In genomic region chr21:21232320-21232719, GRCh38 we compare ENCODE assay signal across 8 cellular contexts.
A peak's percentile ranks its signal among the peaks of the same experiment; 100 is the strongest.
DNase-seq lines count a peak whose midpoint lies in the region; ATAC-seq, FAIRE-seq and TF ChIP-seq lines count a peak whose summit lies in the region.

No MANE protein-coding gene starts in this region.

- H3K27ac Mint-ChIP-seq in activated T-cell treated with anti-CD3 and anti-CD28 coated beads, Interleukin-2, amount 50 U/mL, for 24 hours = no peak overlapping the region

- no peak for TF ChIP-seq POLR2A in HepG2 (IDR thresholded peaks at IDR 0.05; ENCODE audit: insufficient read depth in 1 of 2, low read depth in 2 of 2, low read length in 2 of 2)

- TF ChIP-seq CTCF in liver (IDR thresholded peaks at IDR 0.05; ENCODE audit: low read depth, low read length, missing input control) = peak; percentile 68
- TF ChIP-seq CTCF in HepG2 (CRISPR knock-in tag; IDR thresholded peaks at IDR 0.05) = no peak
- TF ChIP-seq CTCF in foreskin fibroblast (IDR thresholded peaks at IDR 0.05; ENCODE audit: low read depth, low read length) = peak; percentile 37

- H3K27me3 ChIP-seq in liver (ENCODE audit: control insufficient read depth in 4 of 4, insufficient read depth in 4 of 4, low read length in 3 of 4) (no peaks in the 10 kb centered on the region), HepG2 (ENCODE audit: control insufficient read depth in 1 of 2, insufficient read depth in 2 of 2, low read length in 2 of 2) (no peaks in the 10 kb centered on the region)

- H2AFZ ChIP-seq in HepG2 (ENCODE audit: low read length) = no peak overlapping the region

- no TSS peak for BruUV-seq in HepG2 (replicated peaks; lab: Mats Ljungman, UMichigan)

- TF ChIP-seq EP300 in HepG2 (IDR thresholded peaks at IDR 0.05; ENCODE audit: low read depth in 2 of 2, low read length in 2 of 2) (no peak), HepG2 (CRISPR knock-in tag; IDR thresholded peaks at IDR 0.05; ENCODE audit: borderline replicate concordance) (no peak)

- H3K27me3 Mint-ChIP-seq in activated T-cell treated with anti-CD3 and anti-CD28 coated beads, Interleukin-2, amount 50 U/mL, for 24 hours = no peaks in the 10 kb centered on the region

- no peaks in the 10 kb centered on the region for H3K79me2 ChIP-seq in HepG2 (ENCODE audit: insufficient read depth, low read length)

- CTCF ChIA-PET in HepG2 (lab: Yijun Ruan, JAX; ENCODE audit: low intra/inter-chr PET ratio, low total read pairs) = no interaction called here

- H3K4me1 Mint-ChIP-seq in activated T-cell treated with anti-CD3 and anti-CD28 coated beads, Interleukin-2, amount 50 U/mL, for 24 hours (ENCODE audit: low read depth) = no peaks in the 10 kb centered on the region

- FAIRE-seq in HepG2 (lab: Jason Lieb, UNC) = no peak
- FAIRE-seq in urothelium cell line (lab: Jason Lieb, UNC) = no peak
- FAIRE-seq in GM19239 (lab: Jason Lieb, UNC) = no peak

- no peak overlapping the region for H3K4me2 ChIP-seq in HepG2 (ENCODE audit: low read depth, low read length)

- WGBS in liver = 5% methylated on average over 1 of the region's 1 CpG
- WGBS in HepG2 (ENCODE audit: low lambda C conversion rate) = 0% methylated on average over 1 of the region's 1 CpG

- H3K4me3 ChIP-seq in liver (ENCODE audit: low read depth in 1 of 3, low read length in 3 of 3) (no peak overlapping the region), HepG2 (replicated peaks in 1 of 3; ENCODE audit: insufficient read depth in 1 of 3, low read depth in 2 of 3, low read length in 3 of 3) (no peak overlapping the region), foreskin fibroblast (ENCODE audit: low read depth in 1 of 2, low read length in 2 of 2) (no peak overlapping the region)

- ATAC-seq in HepG2 = no peak

- H3K9me3 Mint-ChIP-seq in activated T-cell treated with anti-CD3 and anti-CD28 coated beads, Interleukin-2, amount 50 U/mL, for 24 hours = no peaks in the 10 kb centered on the region

- H3K4me1 ChIP-seq in liver (ENCODE audit: control insufficient read depth in 4 of 4, insufficient read depth in 4 of 4, low read length in 3 of 4) = no peaks in the 10 kb centered on the region
- H3K4me1 ChIP-seq in HepG2 (ENCODE audit: insufficient read depth, low read length) = no peaks in the 10 kb centered on the region

- intact Hi-C loops in HepG2 (cut with micrococcal nuclease; ENCODE audit: unreplicated experiment) = loop anchor here (10.0 kb wide), 1 partner anchor 1562 kb away; no protein-coding TSS in a partner anchor

- H4K20me1 ChIP-seq in HepG2 (ENCODE audit: insufficient read depth, low read length) = no peaks in the 10 kb centered on the region

- no peak overlapping the region for H3K9ac ChIP-seq in liver (ENCODE audit: low read depth in 1 of 2, low read length in 2 of 2)
- H3K9ac ChIP-seq in HepG2 (ENCODE audit: insufficient read depth, low read depth, low read length) = no peak overlapping the region

- in situ Hi-C loops in HepG2 (cut with HindIII; ENCODE audit: extremely low pct_ligation_motif_present, low pct_unique_long_range_greater_than_20kb) = no loop called here

- H3K36me3 Mint-ChIP-seq in activated T-cell treated with anti-CD3 and anti-CD28 coated beads, Interleukin-2, amount 50 U/mL, for 24 hours (ENCODE audit: low read depth) = no peaks in the 10 kb centered on the region

- H3K9me3 ChIP-seq in liver (ENCODE audit: control insufficient read depth in 4 of 4, low read length in 3 of 4) = no peaks in the 10 kb centered on the region
- H3K9me3 ChIP-seq in HepG2 (ENCODE audit: low read length) = peaks cover 48% of the 10 kb centered on the region

- DNase-seq in HepG2 (ENCODE audit: low spot score) (no peak), RKO (ENCODE audit: low spot score) (peak; percentile 53), foreskin fibroblast (peak; percentile 23 to 59), urothelium cell line (ENCODE audit: low spot score) (peak; percentile 4), GM19239 (ENCODE audit: insufficient read length, low spot score) (no peak)
- no peak for DNase-seq in activated T-cell treated with anti-CD3 and anti-CD28 coated beads, Interleukin-2, amount 50 U/mL, for 24 hours
- DNase-seq in activated T-cell treated with anti-CD3 and anti-CD28 coated beads, Interleukin-2, amount 50 U/mL, for 48 hours = no peak

- H3K36me3 ChIP-seq in liver (ENCODE audit: control insufficient read depth in 4 of 4, insufficient read depth in 3 of 4, low read depth in 1 of 4, low read length in 3 of 4) = no peaks in the 10 kb centered on the region
- no peaks in the 10 kb centered on the region for H3K36me3 ChIP-seq in HepG2 (replicated peaks in 1 of 2; ENCODE audit: control insufficient read depth in 1 of 2, insufficient read depth in 2 of 2, low read length in 2 of 2)

- peak; percentile 92 to 96 for TF ChIP-seq RAD21 in liver (IDR thresholded peaks at IDR 0.05)
- no peak for TF ChIP-seq RAD21 in HepG2 (CRISPR knock-in tag; IDR thresholded peaks at IDR 0.05)

- H3K4me3 Mint-ChIP-seq in activated T-cell treated with anti-CD3 and anti-CD28 coated beads, Interleukin-2, amount 50 U/mL, for 24 hours = no peak overlapping the region

- H3K27ac ChIP-seq in liver (ENCODE audit: low read depth in 1 of 2, low read length in 2 of 2) = no peak overlapping the region
- H3K27ac ChIP-seq in HepG2 (ENCODE audit: extremely low read length, insufficient read depth, low read length) = no peak overlapping the region

- POLR2A ChIA-PET in HepG2 (lab: Yijun Ruan, JAX) = no interaction called here

TF ChIP-seq in liver, 16 proteins besides CTCF, POLR2A, EP300 and RAD21 (continues in another document):
- no peak for TF ChIP-seq FOXA1 (IDR thresholded peaks at IDR 0.05)
- TF ChIP-seq TAF1 (conservative IDR thresholded peaks at IDR 0.05) = no peak
- TF ChIP-seq YY1 (IDR thresholded peaks at IDR 0.05) = no peak
- TF ChIP-seq SP1 (IDR thresholded peaks at IDR 0.05) = no peak
- no peak for TF ChIP-seq RXRA (IDR thresholded peaks at IDR 0.05)
- no peak for TF ChIP-seq MAX (IDR thresholded peaks at IDR 0.05)
- TF ChIP-seq HNF4G (IDR thresholded peaks at IDR 0.05) = no peak
- TF ChIP-seq HNF4A (conservative IDR thresholded peaks at IDR 0.05) = no peak

TF ChIP-seq in HepG2, 621 proteins besides CTCF, POLR2A, EP300 and RAD21:
- TF ChIP-seq SP2 (CRISPR knock-in tag; IDR thresholded peaks at IDR 0.05) = no peak
- no peak for TF ChIP-seq LRRFIP1 (CRISPR knock-in tag; conservative IDR thresholded peaks at IDR 0.05)
- TF ChIP-seq GATA4 (IDR thresholded peaks at IDR 0.05; ENCODE audit: borderline replicate concordance, low read depth) = no peak
- no peak for TF ChIP-seq MTA1 (CRISPR knock-in tag; IDR thresholded peaks at IDR 0.05; ENCODE audit: borderline replicate concordance)
- no peak for TF ChIP-seq ZC3H4 (CRISPR knock-in tag; IDR thresholded peaks at IDR 0.05; ENCODE audit: borderline replicate concordance)
- TF ChIP-seq ATM (IDR thresholded peaks at IDR 0.05; ENCODE audit: borderline replicate concordance) = no peak
- TF ChIP-seq ZNF569 (CRISPR knock-in tag; IDR thresholded peaks at IDR 0.05; ENCODE audit: borderline replicate concordance) = no peak
- no peak for TF ChIP-seq GABPB1 (CRISPR knock-in tag; IDR thresholded peaks at IDR 0.05)
- no peak for TF ChIP-seq HNRNPK (IDR thresholded peaks at IDR 0.05; ENCODE audit: low read depth, low read length, poor library complexity, severe bottlenecking)
TF ChIP-seq in HepG2: peak in this region for 0.

Comparison
In these comparisons a context has a peak if more than half of its experiments do, and no peak if none do; other contexts are left out.
1. DNase-seq: peak in RKO (single experiment), foreskin fibroblast (2 of 2) and urothelium cell line (single experiment); none in HepG2 (single experiment), activated T-cell treated with anti-CD3 and anti-CD28 coated beads, Interleukin-2, amount 50 U/mL, for 24 hours (single experiment), activated T-cell treated with anti-CD3 and anti-CD28 coated beads, Interleukin-2, amount 50 U/mL, for 48 hours (0 of 2) and GM19239 (single experiment).